ENCODE assay signal across 8 cellular contexts in genomic region chr16:31179153-31179746, GRCh38. TPM values are rescaled to one million over a fixed set of nuclear protein-coding genes. Genes with fewer than 3 reads are reported as not detected.
DNase-seq lines count a peak whose midpoint lies in the region; ATAC-seq and TF ChIP-seq lines count a peak whose summit lies in the region.

No MANE protein-coding gene starts in this region.

- H3K4me2 ChIP-seq in HCT116 (ENCODE audit: low read length), result peak overlapping the region; percentile 92

- ATAC-seq in HCT116 (peak; percentile 14), WTC11 (no peak; the same call in 1 of the 2 replicates)

- H3K27me3 Mint-ChIP-seq in CD4-positive, alpha-beta memory T cell, result no peaks in the 10 kb centered on the region
- H3K27me3 Mint-ChIP-seq in WTC11 (ENCODE audit: low read depth), result no peaks in the 10 kb centered on the region

- CTCF ChIA-PET in CD4-positive, alpha-beta memory T cell (lab: Charles Lee; ENCODE audit: partially characterized antibody), result interaction anchor here (0.6 to 2.5 kb wide), 3 partner anchors 37 to 230 kb away, joined by 3 to 32 read pairs (median 12); no protein-coding TSS in a partner anchor
- CTCF ChIA-PET in HCT116 (lab: Charles Lee) (no interaction called here), WTC11 (lab: Charles Lee) (interaction anchor here (1.3 to 1.8 kb wide), 4 partner anchors 37 to 226 kb away, joined by 3 to 18 read pairs (median 4); partner anchors contain the start of gene KAT8)

- TF ChIP-seq POLR2A in HCT116 (IDR thresholded peaks at IDR 0.05; ENCODE audit: borderline replicate concordance, extremely low read depth, insufficient read depth, insufficient read length), result no peak
- no peak for TF ChIP-seq POLR2A in spleen (IDR thresholded peaks at IDR 0.05)

- peak overlapping the region; percentile 77 for H2AFZ ChIP-seq in HCT116 (ENCODE audit: low read depth, low read length, poor library complexity, severe bottlenecking)

- POLR2A ChIA-PET in CD4-positive, alpha-beta memory T cell (lab: Charles Lee; ENCODE audit: partially characterized antibody), result interaction anchor here (0.5 to 6.1 kb wide), 39 partner anchors 8 to 694 kb away, joined by 3 to 195 read pairs (median 5); partner anchors contain the start of genes ARMC5, FBRS, KAT8 and PYCARD
- POLR2A ChIA-PET in HCT116 (lab: Charles Lee), result interaction anchor here (0.6 to 2.1 kb wide), 19 partner anchors 8 to 280 kb away, joined by 3 to 17 read pairs (median 4); partner anchors contain the start of genes ARMC5, HSD3B7, KAT8 and TRIM72
- POLR2A ChIA-PET in WTC11 (lab: Charles Lee), result interaction anchor here (0.5 to 3.5 kb wide), 18 partner anchors 10 to 535 kb away, joined by 3 to 24 read pairs (median 6); partner anchors contain the start of genes KAT8, PRSS8, PYCARD and ZNF646

- H3K4me3 Mint-ChIP-seq in CD4-positive, alpha-beta memory T cell, result peak overlapping the region; percentile 97 to 99 (median 98)
- H3K4me3 Mint-ChIP-seq in WTC11, result peak overlapping the region; percentile 95

- no peaks in the 10 kb centered on the region for H3K9me2 ChIP-seq in HCT116 (ENCODE audit: insufficient read depth)

- peaks cover 0 to 14% (median 0%) of the 10 kb centered on the region in 8 donors for H3K9me3 Mint-ChIP-seq in CD4-positive, alpha-beta memory T cell
- H3K9me3 Mint-ChIP-seq in WTC11, result no peaks in the 10 kb centered on the region

- BruUV-seq in HCT116 (replicated peaks; lab: Mats Ljungman, UMichigan), result TSS peak; percentile 91

- H3K27me3 ChIP-seq in CD4-positive, alpha-beta memory T cell (ENCODE audit: insufficient read depth, low read length), result no peaks in the 10 kb centered on the region
- H3K27me3 ChIP-seq in HCT116 (ENCODE audit: insufficient read depth, low read length) (no peaks in the 10 kb centered on the region), right atrium auricular region (no peaks in the 10 kb centered on the region), spleen (replicated peaks in 1 of 7) (no peaks in the 10 kb centered on the region)

- peak overlapping the region; percentile 89 for H3K27ac ChIP-seq in CD4-positive, alpha-beta memory T cell (ENCODE audit: low read depth, low read length)
- peak overlapping the region; percentile 92 for H3K27ac ChIP-seq in HCT116 (ENCODE audit: low read depth, low read length)
- peak overlapping the region; percentile 97 to 100 for H3K27ac ChIP-seq in right atrium auricular region
- H3K27ac ChIP-seq in spleen, result peak overlapping the region; percentile 93 to 99 (median 96)

- H3K36me3 Mint-ChIP-seq in CD4-positive, alpha-beta memory T cell, result peaks cover 28 to 47% of the 10 kb centered on the region in 2 donors
- peaks cover 34% of the 10 kb centered on the region for H3K36me3 Mint-ChIP-seq in WTC11

- DNase-seq in CD4-positive, alpha-beta memory T cell, result peak in 1 of 5 donors; percentile 43
- DNase-seq in HCT116 (ENCODE audit: low read depth, low spot score), result no peak
- DNase-seq in WTC11 (ENCODE audit: low spot score), result no peak
- no peak for DNase-seq in right atrium auricular region (ENCODE audit: low spot score)
- DNase-seq in spleen, result no peak
- DNase-seq in COR-L47 (lab: John Stamatoyannopoulos, UW), result no peak
- no peak for DNase-seq in NCI-H748 treated with DMSO at 0.1 percent for 48 hours (lab: John Stamatoyannopoulos, UW)
- no peak for DNase-seq in NCI-H146 treated with DMSO at 0.1 percent for 48 hours (lab: John Stamatoyannopoulos, UW; ENCODE audit: unreplicated experiment)

- TF ChIP-seq CTCF in HCT116 (IDR thresholded peaks at IDR 0.05 in 2 of 3, conservative IDR thresholded peaks at IDR 0.05 in 1 of 3; ENCODE audit: borderline replicate concordance in 1 of 3, insufficient read depth in 1 of 3, low read depth in 2 of 3, low read length in 2 of 3) (no peak), WTC11 (IDR thresholded peaks at IDR 0.05) (no peak), right atrium auricular region (IDR thresholded peaks at IDR 0.05) (no peak), spleen (IDR thresholded peaks at IDR 0.05 in 8 of 11, conservative IDR thresholded peaks at IDR 0.05 in 3 of 11) (no peak)

- peaks cover 34% of the 10 kb centered on the region for H4K20me1 ChIP-seq in HCT116 (ENCODE audit: insufficient read depth)

- H3K4me3 ChIP-seq in CD4-positive, alpha-beta memory T cell (ENCODE audit: low read length in 2 of 2), result peak overlapping the region; percentile 42 to 96
- H3K4me3 ChIP-seq in HCT116 (replicated peaks in 1 of 2; ENCODE audit: low read depth in 1 of 2, low read length in 2 of 2) (peak overlapping the region; percentile 90 to 93), right atrium auricular region (peak overlapping the region; percentile 94 to 99), spleen (peak overlapping the region; percentile 73 to 98 (median 93))

- peaks cover 24% of the 10 kb centered on the region for H3K36me3 ChIP-seq in CD4-positive, alpha-beta memory T cell (ENCODE audit: insufficient read depth, low read length)
- H3K36me3 ChIP-seq in HCT116 (ENCODE audit: control insufficient read depth in 1 of 2, insufficient read depth in 2 of 2, low read length in 2 of 2), result peaks cover 19 to 30% of the 10 kb centered on the region in 2 experiments
- peaks cover 17% of the 10 kb centered on the region for H3K36me3 ChIP-seq in right atrium auricular region
- peaks cover 0 to 25% (median 20%) of the 10 kb centered on the region in 6 donors for H3K36me3 ChIP-seq in spleen

- no peaks in the 10 kb centered on the region for H3K9me3 ChIP-seq in CD4-positive, alpha-beta memory T cell (ENCODE audit: control insufficient read depth in 1 of 2, low read length in 2 of 2)
- no peaks in the 10 kb centered on the region for H3K9me3 ChIP-seq in HCT116 (ENCODE audit: control insufficient read depth in 1 of 2, insufficient read depth in 1 of 2, low read depth in 1 of 2, low read length in 2 of 2)
- H3K9me3 ChIP-seq in right atrium auricular region, result no peaks in the 10 kb centered on the region
- H3K9me3 ChIP-seq in spleen, result no peaks in the 10 kb centered on the region

- RAD21 ChIA-PET in HCT116 (lab: Charles Lee; ENCODE audit: low non-redundant PET in 1 of 2, low total read pairs in 2 of 2, uncharacterized antibody in 2 of 2, unreplicated experiment in 2 of 2), result no interaction called here

- H3K27ac Mint-ChIP-seq in CD4-positive, alpha-beta memory T cell, result peak overlapping the region; percentile 88 to 100 (median 99)
- H3K27ac Mint-ChIP-seq in WTC11, result peak overlapping the region; percentile 100

- WGBS in spleen, 5 donors, result 1 to 4% (median 3%) methylated on average over 20 to 29 of the region's 29 CpGs

- H3K4me1 Mint-ChIP-seq in CD4-positive, alpha-beta memory T cell, result peaks cover 38 to 72% (median 50%) of the 10 kb centered on the region in 4 donors
- H3K4me1 Mint-ChIP-seq in WTC11, result peaks cover 31% of the 10 kb centered on the region

- peaks cover 61% of the 10 kb centered on the region for H3K4me1 ChIP-seq in CD4-positive, alpha-beta memory T cell (ENCODE audit: insufficient read depth, low read length)
- H3K4me1 ChIP-seq in HCT116 (ENCODE audit: control insufficient read depth in 1 of 2, insufficient read depth in 2 of 2, low read length in 2 of 2), result peaks cover 10 to 26% of the 10 kb centered on the region in 2 experiments
- peaks cover 0 to 42% of the 10 kb centered on the region in 2 donors for H3K4me1 ChIP-seq in right atrium auricular region
- H3K4me1 ChIP-seq in spleen, result peaks cover 44 to 69% (median 60%) of the 10 kb centered on the region in 6 donors

- peaks cover 43% of the 10 kb centered on the region for H3K79me2 ChIP-seq in HCT116 (ENCODE audit: insufficient read depth, low read length)

- TF ChIP-seq RAD21 in HCT116 (IDR thresholded peaks at IDR 0.05; ENCODE audit: low read depth), result no peak

- peak overlapping the region; percentile 98 for H3K9ac ChIP-seq in HCT116 (ENCODE audit: low read length)

- intact Hi-C loops in CD4-positive, alpha-beta memory T cell (cut with micrococcal nuclease), result loop anchor here (1.0 to 5.0 kb wide), 4 partner anchors 24 to 146 kb away; partner anchors contain the start of genes KAT8, PYCARD, STX4 and VKORC1
- intact Hi-C loops in HCT116 (cut with micrococcal nuclease) (no loop called here), spleen (cut with DNase I; ENCODE audit: low total_unique reads) (loop anchor here (2.0 kb wide), 1 partner anchor 36 kb away; no protein-coding TSS in a partner anchor)

RNA-seq across cellular contexts. Expression of gene FUS, which starts 0.7 kb away (rescaled TPM):
- 100 to 1,000 TPM; 500 to 536 TPM for total RNA-seq in CD4-positive, alpha-beta memory T cell
- 100 to 1,000 TPM in 1 of 2 donors, 10 to 100 TPM in 1; 88.1 to 163 TPM for polyA plus RNA-seq in CD4-positive, alpha-beta memory T cell
- 522 TPM for total RNA-seq in HCT116 (2021; ENCODE audit: unreplicated experiment)
- 224 and 307 TPM in 2 replicates for polyA plus RNA-seq in HCT116 (2012)
- total RNA-seq in WTC11 (2021), result 631 to 770 TPM (median 679 TPM) in 3 replicates
- total RNA-seq in right atrium auricular region, result 10 to 100 TPM; 16.9 to 34.3 TPM
- 100 to 1,000 TPM; 119 to 474 (median 284) TPM for total RNA-seq in spleen
- 100 to 1,000 TPM; 225 to 694 (median 516) TPM for polyA plus RNA-seq in spleen

RNA-seq across cellular contexts. Expression of gene PYCARD, which starts 23.3 kb away (rescaled TPM):
- 10 to 100 TPM; 25.9 to 26.6 TPM for total RNA-seq in CD4-positive, alpha-beta memory T cell
- 10 to 100 TPM; 52.4 to 60.6 TPM for polyA plus RNA-seq in CD4-positive, alpha-beta memory T cell
- not detected for total RNA-seq in HCT116 (2021; ENCODE audit: unreplicated experiment)
- polyA plus RNA-seq in HCT116 (2012), result 0.24 TPM in 1 of 2 replicates, not detected in the other
- total RNA-seq in WTC11 (2021), result 35.2 to 45.5 TPM (median 42.4 TPM) in 3 replicates
- 10 to 100 TPM in 1 of 2 donors, 1 to 10 TPM in 1; 7.9 to 13.8 TPM for total RNA-seq in right atrium auricular region
- 100 to 1,000 TPM in 2 of 7 donors, 10 to 100 TPM in 5; 68.0 to 135 (median 90.1) TPM for total RNA-seq in spleen
- 100 to 1,000 TPM; 109 to 117 (median 114) TPM for polyA plus RNA-seq in spleen

RNA-seq across cellular contexts. Expression of gene PRSS36, which starts 29.4 kb away (rescaled TPM):
- total RNA-seq in CD4-positive, alpha-beta memory T cell, result under 1 TPM; 0.33 to 0.67 TPM
- polyA plus RNA-seq in CD4-positive, alpha-beta memory T cell, result under 1 TPM; 0.47 to 0.94 TPM
- total RNA-seq in HCT116 (2021; ENCODE audit: unreplicated experiment), result not detected
- 0.33 and 0.92 TPM in 2 replicates for polyA plus RNA-seq in HCT116 (2012)
- total RNA-seq in WTC11 (2021), result 0.48 to 1.5 TPM (median 1.3 TPM) in 3 replicates
- 1 to 10 TPM; 1.3 to 1.9 TPM for total RNA-seq in right atrium auricular region
- 1 to 10 TPM in 4 of 7 donors, under 1 TPM in 2, not detected in 1; 0.70 to 2.0 (median 1.3) TPM for total RNA-seq in spleen
- polyA plus RNA-seq in spleen, result 1 to 10 TPM; 1.5 to 2.6 (median 2.0) TPM

RNA-seq across cellular contexts. Expression of gene TRIM72, which starts 34.7 kb away (rescaled TPM):
- not detected for total RNA-seq in CD4-positive, alpha-beta memory T cell
- not detected for polyA plus RNA-seq in CD4-positive, alpha-beta memory T cell
- 43.8 TPM for total RNA-seq in HCT116 (2021; ENCODE audit: unreplicated experiment)
- 24.6 and 26.2 TPM in 2 replicates for polyA plus RNA-seq in HCT116 (2012)
- 1.8 to 2.5 TPM (median 2.4 TPM) in 3 replicates for total RNA-seq in WTC11 (2021)
- total RNA-seq in right atrium auricular region, result under 1 TPM; 0.04 to 0.11 TPM
- under 1 TPM in 4 of 7 donors, not detected in 3; 0.05 to 0.26 (median 0.15) TPM for total RNA-seq in spleen
- under 1 TPM; 0.06 to 0.15 (median 0.09) TPM for polyA plus RNA-seq in spleen

RNA-seq across cellular contexts. Expression of gene PYDC1, which starts 37.7 kb away (rescaled TPM):
- not detected for total RNA-seq in CD4-positive, alpha-beta memory T cell
- polyA plus RNA-seq in CD4-positive, alpha-beta memory T cell, result not detected
- total RNA-seq in HCT116 (2021; ENCODE audit: unreplicated experiment), result not detected
- 0.29 and 0.31 TPM in 2 replicates for polyA plus RNA-seq in HCT116 (2012)
- total RNA-seq in WTC11 (2021), result 1.9 to 9.5 TPM (median 6.1 TPM) in 3 replicates
- not detected for total RNA-seq in right atrium auricular region
- not detected for total RNA-seq in spleen
- 1 to 10 TPM in 1 of 3 donors, under 1 TPM in 1, not detected in 1; 0.72 to 2.7 TPM for polyA plus RNA-seq in spleen
